1 cellular context compared by ENCODE assay signal in genomic region chr3:99430348-99431134, GRCh38.
TF ChIP-seq lines count a peak whose summit lies in the region.

No MANE protein-coding gene starts in this region.

TF ChIP-seq in GM12878, 131 proteins besides CTCF, POLR2A, EP300 and RAD21 (continued from another document):
- TF ChIP-seq ZBTB4 (CRISPR knock-in tag; IDR thresholded peaks at IDR 0.05) (no peak), LARP7 (IDR thresholded peaks at IDR 0.05) (no peak), BRCA1 (IDR thresholded peaks at IDR 0.05; ENCODE audit: low read depth, low read length) (no peak), CBX5 (IDR thresholded peaks at IDR 0.05; ENCODE audit: low read depth) (peak; percentile 64; the same call in 1 of the 2 replicates), NFIC (IDR thresholded peaks at IDR 0.05; ENCODE audit: low read depth, low read length) (peak; percentile 71)
